In genomic region chrX:39936886-39937770, GRCh38 we compare ENCODE assay signal across 1 cellular context.
TF ChIP-seq lines count a peak whose summit lies in the region.

No MANE protein-coding gene starts in this region.

TF ChIP-seq in K562, 482 proteins besides CTCF, POLR2A, EP300 and RAD21 (continued from another document):
- TF ChIP-seq BCLAF1 (IDR thresholded peaks at IDR 0.05; ENCODE audit: borderline replicate concordance in 1 of 2, control insufficient read depth in 1 of 2, low read depth in 2 of 2, low read length in 1 of 2): no peak
- TF ChIP-seq ZNF224 (CRISPR knock-in tag; IDR thresholded peaks at IDR 0.05): no peak
- peak; percentile 25; the same call in 1 of the 2 replicates for TF ChIP-seq ZNF740 (CRISPR knock-in tag; IDR thresholded peaks at IDR 0.05)
- no peak for TF ChIP-seq ZNF740 (tag; IDR thresholded peaks at IDR 0.05)
- TF ChIP-seq ARID2 (IDR thresholded peaks at IDR 0.05): no peak
